In the genomic region with DNA sequence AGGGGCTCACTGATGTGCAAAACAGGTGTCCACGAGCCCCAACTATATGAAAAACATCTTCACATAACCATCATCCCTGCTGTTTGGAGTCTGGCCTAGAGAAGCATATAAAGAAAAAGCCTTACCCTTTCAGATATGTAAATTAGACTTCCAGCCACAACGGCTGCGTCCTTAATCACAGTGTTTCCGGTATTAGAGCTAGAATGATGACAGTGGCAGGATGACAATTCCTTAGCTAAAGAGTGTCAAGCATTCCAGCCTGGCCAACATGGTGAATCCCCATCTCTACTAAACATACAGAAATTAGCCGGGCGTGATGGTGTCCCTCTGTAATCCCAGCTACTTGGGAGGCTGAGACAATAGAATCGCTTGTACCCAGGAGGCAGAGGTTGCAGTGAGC, we compare ENCODE assay signal across 22 cellular contexts. TPM values are rescaled to one million over a fixed set of nuclear protein-coding genes. Genes with fewer than 3 reads are reported as not detected.
DNase-seq lines count a peak whose midpoint lies in the region; ATAC-seq, FAIRE-seq and TF ChIP-seq lines count a peak whose summit lies in the region.
"Had no signal": no experiment of that assay in that cellular context is flagged by ENCODE, and none has a peak within 500 bp of the region (broad histone marks: within the 10 kb centered on the region; RNA-seq: fewer than 3 reads in every experiment).

No MANE protein-coding gene starts in this region.

- H3K4me3 Mint-ChIP-seq in astrocyte (ENCODE audit: unreplicated experiment): no peak overlapping the region
- H3K4me3 Mint-ChIP-seq: CD4-positive, alpha-beta T cell; H9; IgD-negative memory B cell had no signal

- H4K20me1 ChIP-seq in DOHH2 (ENCODE audit: control insufficient read depth, insufficient read depth, low read depth, low read length): no peaks in the 10 kb centered on the region
- no peaks in the 10 kb centered on the region for H4K20me1 ChIP-seq in OCI-LY1 (ENCODE audit: insufficient read depth, low read length)
- H4K20me1 ChIP-seq in astrocyte (ENCODE audit: insufficient read depth, low read length): no peaks in the 10 kb centered on the region

- DNase-seq in HAP-1 (ENCODE audit: low spot score in 2 of 2) (peak; percentile 42), astrocyte (ENCODE audit: low read depth) (no peak), NOMO-1 treated with dmso at 0.1 percent for 144 hours (lab: John Stamatoyannopoulos, UW; ENCODE audit: unreplicated experiment) (no peak), spleen (no peak)
- DNase-seq: AML-193; Caco-2; CD4-positive, alpha-beta T cell; GDM1; H9; KBM-7 had no signal

- no peaks in the 10 kb centered on the region for H3K27me3 Mint-ChIP-seq in astrocyte (ENCODE audit: low read depth, unreplicated experiment)
- H3K27me3 Mint-ChIP-seq: CD4-positive, alpha-beta T cell had no signal

- no peak for FAIRE-seq in astrocyte (lab: Jason Lieb, UNC)
- FAIRE-seq: A204.1, D721Med, H1, HepG2 had no signal

- H3K27ac Mint-ChIP-seq in astrocyte (ENCODE audit: unreplicated experiment): no peak overlapping the region
- H3K27ac Mint-ChIP-seq: CD4-positive, alpha-beta T cell; H9; IgD-negative memory B cell had no signal

- H2AFZ ChIP-seq in OCI-LY1 (ENCODE audit: low read length) (0 out of 2 replicates have a peak overlapping the region, but pooled peaks have one; percentile 4), astrocyte (ENCODE audit: low read depth, low read length) (peak overlapping the region; percentile 41)

- H3K9me3 Mint-ChIP-seq in astrocyte (ENCODE audit: unreplicated experiment): no peaks in the 10 kb centered on the region
- H3K9me3 Mint-ChIP-seq: CD4-positive, alpha-beta T cell; H9; IgD-negative memory B cell had no signal

- H3K27ac ChIP-seq in DOHH2 (ENCODE audit: low read depth, low read length) (no peak overlapping the region), OCI-LY1 (ENCODE audit: low read depth, low read length, poor library complexity, severe bottlenecking) (no peak overlapping the region), astrocyte (ENCODE audit: low read depth, low read length) (no peak overlapping the region), spleen (no peak overlapping the region)
- H3K27ac ChIP-seq: C4-2B had no signal

- H3K4me1 Mint-ChIP-seq in astrocyte (ENCODE audit: low read depth, unreplicated experiment): no peaks in the 10 kb centered on the region

- H3K9ac ChIP-seq in OCI-LY1 (ENCODE audit: low read length): no peak overlapping the region
- H3K9ac ChIP-seq in astrocyte (ENCODE audit: low read length): no peak overlapping the region

- H3K36me3 Mint-ChIP-seq in astrocyte (ENCODE audit: low read depth, unreplicated experiment): no peaks in the 10 kb centered on the region

- WGBS in spleen, 5 donors: 82 to 91% (median 85%) methylated on average over 7 of the region's 7 CpGs

- TF ChIP-seq POLR2A in spleen (IDR thresholded peaks at IDR 0.05): no peak

- H3K4me2 ChIP-seq in DOHH2 (ENCODE audit: low read length): peak overlapping the region; percentile 29
- H3K4me2 ChIP-seq in OCI-LY1 (ENCODE audit: low read length): peak overlapping the region; percentile 33; the same call in 1 of the 2 replicates
- no peak overlapping the region for H3K4me2 ChIP-seq in astrocyte (ENCODE audit: low read length)

- H3K36me3 ChIP-seq in DOHH2 (ENCODE audit: control insufficient read depth, low read length): no peaks in the 10 kb centered on the region
- H3K36me3 ChIP-seq in HAP-1 (replicated peaks): no peaks in the 10 kb centered on the region
- no peaks in the 10 kb centered on the region for H3K36me3 ChIP-seq in OCI-LY1 (ENCODE audit: insufficient read depth, low read length)
- H3K36me3 ChIP-seq in astrocyte (ENCODE audit: insufficient read depth, low read length): no peaks in the 10 kb centered on the region
- H3K36me3 ChIP-seq in spleen: no peaks in the 10 kb centered on the region

- no peaks in the 10 kb centered on the region for H3K9me3 ChIP-seq in DOHH2 (ENCODE audit: control insufficient read depth, insufficient read depth, low read length)
- no peaks in the 10 kb centered on the region for H3K9me3 ChIP-seq in HAP-1
- no peaks in the 10 kb centered on the region for H3K9me3 ChIP-seq in OCI-LY1 (ENCODE audit: low read length)
- H3K9me3 ChIP-seq in astrocyte (ENCODE audit: insufficient read depth, low read depth, low read length): no peaks in the 10 kb centered on the region
- H3K9me3 ChIP-seq in spleen: no peaks in the 10 kb centered on the region
- H3K9me3 ChIP-seq: Caco-2 had no signal

- H3K79me2 ChIP-seq in DOHH2 (ENCODE audit: control insufficient read depth, low read length) (no peaks in the 10 kb centered on the region), OCI-LY1 (ENCODE audit: insufficient read depth, low read length) (no peaks in the 10 kb centered on the region), astrocyte (ENCODE audit: insufficient read depth, low read length) (no peaks in the 10 kb centered on the region)

- in situ Hi-C loops in HAP-1 (cut with MboI; ENCODE audit: low sequenced_read_pairs): no loop called here

- ATAC-seq in GM19452 (IDR thresholded peaks at IDR 0.05; ENCODE audit: unreplicated experiment) (no peak), HG03460 (IDR thresholded peaks at IDR 0.05; ENCODE audit: unreplicated experiment) (no peak)
- ATAC-seq: HepG2 had no signal

- H3K4me3 ChIP-seq in DOHH2 (ENCODE audit: low read length): no peak overlapping the region
- no peak overlapping the region for H3K4me3 ChIP-seq in HAP-1
- H3K4me3 ChIP-seq in OCI-LY1 (ENCODE audit: low read depth, low read length, poor library complexity, severe bottlenecking): no peak overlapping the region
- H3K4me3 ChIP-seq in astrocyte (ENCODE audit: insufficient read depth, low read depth, low read length): no peak overlapping the region
- no peak overlapping the region for H3K4me3 ChIP-seq in spleen

- H3F3A ChIP-seq in DOHH2 (ENCODE audit: control insufficient read depth, insufficient read depth): no peaks in the 10 kb centered on the region
- H3F3A ChIP-seq in OCI-LY1 (ENCODE audit: insufficient read depth, low read length): no peaks in the 10 kb centered on the region

- no peaks in the 10 kb centered on the region for H3K27me3 ChIP-seq in DOHH2 (ENCODE audit: control insufficient read depth, low read length)
- H3K27me3 ChIP-seq in HAP-1 (ENCODE audit: low read depth): no peaks in the 10 kb centered on the region
- H3K27me3 ChIP-seq in OCI-LY1 (ENCODE audit: insufficient read depth, low read length): no peaks in the 10 kb centered on the region
- H3K27me3 ChIP-seq in astrocyte (ENCODE audit: insufficient read depth, low read length): no peaks in the 10 kb centered on the region
- no peaks in the 10 kb centered on the region for H3K27me3 ChIP-seq in spleen (replicated peaks in 1 of 7)

- TF ChIP-seq CTCF in DOHH2 (IDR thresholded peaks at IDR 0.05; ENCODE audit: low read depth, low read length, poor library complexity, severe bottlenecking) (no peak), OCI-LY1 (IDR thresholded peaks at IDR 0.05; ENCODE audit: low read length) (no peak), astrocyte (IDR thresholded peaks at IDR 0.05; ENCODE audit: insufficient read depth, low read depth, low read length) (no peak), spleen (IDR thresholded peaks at IDR 0.05 in 8 of 11, conservative IDR thresholded peaks at IDR 0.05 in 3 of 11) (no peak)

- H3K9me2 ChIP-seq in DOHH2 (replicated peaks; ENCODE audit: control insufficient read depth, low read length) (no peaks in the 10 kb centered on the region), OCI-LY1 (ENCODE audit: low read depth, low read length) (no peaks in the 10 kb centered on the region)

- intact Hi-C loops in spleen (cut with DNase I; ENCODE audit: low total_unique reads): no loop called here

- peaks cover 10% of the 10 kb centered on the region for H3K4me1 ChIP-seq in DOHH2 (ENCODE audit: control insufficient read depth, low read length)
- peaks cover 14% of the 10 kb centered on the region for H3K4me1 ChIP-seq in HAP-1
- H3K4me1 ChIP-seq in OCI-LY1 (ENCODE audit: insufficient read depth, low read length, severe bottlenecking): peaks cover 17% of the 10 kb centered on the region
- H3K4me1 ChIP-seq in astrocyte (ENCODE audit: insufficient read depth, low read length): no peaks in the 10 kb centered on the region
- H3K4me1 ChIP-seq in spleen: no peaks in the 10 kb centered on the region
- H3K4me1 ChIP-seq: Caco-2 had no signal

RNA-seq across cellular contexts. Expression of a gene that starts 19.5 kb away (rescaled TPM):
- not detected in 2 replicates for total RNA-seq in astrocyte
- total RNA-seq in spleen: not detected
- polyA plus RNA-seq in spleen: under 1 TPM; 0.03 to 0.08 (median 0.04) TPM
- total RNA-seq: Caco-2; CD4-positive, alpha-beta T cell; Daoy; H1; H9; HepG2 had no signal
- polyA plus RNA-seq: BJ, H1, HepG2, IgD-negative memory B cell had no signal

RNA-seq across cellular contexts. Expression of a gene that starts 22.2 kb away (rescaled TPM):
- total RNA-seq in astrocyte (0.16 TPM in 1 of 2 replicates, not detected in the other), spleen (under 1 TPM in 4 of 7 donors, not detected in 3; 0.16 to 0.79 (median 0.39) TPM)
- polyA plus RNA-seq in spleen: under 1 TPM in 2 of 3 donors, not detected in 1; 0.03 to 0.19 TPM
- total RNA-seq: CD4-positive, alpha-beta T cell; Daoy; H1; H9; HepG2 had no signal
- polyA plus RNA-seq: BJ, H1, HepG2, IgD-negative memory B cell had no signal

Comparison
In these comparisons a context has a peak if more than half of its experiments do, and no peak if none do; other contexts are left out.
1. DNase-seq: peak in HAP-1 (2 of 2); none in astrocyte (single experiment), NOMO-1 treated with dmso at 0.1 percent for 144 hours (single experiment) and spleen (single experiment).